In genomic region chr7:82044497-82045080, GRCh38 we compare ENCODE assay signal across 8 cellular contexts.
DNase-seq lines count a peak whose midpoint lies in the region; ATAC-seq, FAIRE-seq and TF ChIP-seq lines count a peak whose summit lies in the region.

No MANE protein-coding gene starts in this region.

- H3K9me3 ChIP-seq in HCT116 (ENCODE audit: control insufficient read depth in 1 of 2, insufficient read depth in 1 of 2, low read depth in 1 of 2, low read length in 2 of 2): no peaks in the 10 kb centered on the region

- H3K4me1 ChIP-seq in HCT116 (ENCODE audit: control insufficient read depth in 1 of 2, insufficient read depth in 2 of 2, low read length in 2 of 2) (peaks cover 5% of the 10 kb centered on the region in 2 experiments; a peak in 3 of 4 replicates), foreskin keratinocyte (peaks cover 5% of the 10 kb centered on the region)

- H3K9me2 ChIP-seq in HCT116 (ENCODE audit: insufficient read depth): no peaks in the 10 kb centered on the region

- peaks cover 5% of the 10 kb centered on the region for H3K36me3 Mint-ChIP-seq in natural killer cell treated with Interleukin-12 subunit alpha and Interleukin-12 subunit beta and Interleukin-15 and Interleukin-18, amount 100 ng/mL, for 72 hours

- H2AFZ ChIP-seq in HCT116 (ENCODE audit: low read depth, low read length, poor library complexity, severe bottlenecking): no peak overlapping the region

- RAD21 ChIA-PET in HCT116 (lab: Charles Lee; ENCODE audit: low non-redundant PET in 1 of 2, low total read pairs in 2 of 2, uncharacterized antibody in 2 of 2, unreplicated experiment in 2 of 2): no interaction called here

- BruUV-seq in HCT116 (replicated peaks; lab: Mats Ljungman, UMichigan): no TSS peak

- TF ChIP-seq CTCF in HCT116 (IDR thresholded peaks at IDR 0.05 in 2 of 3, conservative IDR thresholded peaks at IDR 0.05 in 1 of 3; ENCODE audit: borderline replicate concordance in 1 of 3, insufficient read depth in 1 of 3, low read depth in 2 of 3, low read length in 2 of 3) (peak; percentile 49 to 66 (median 50)), foreskin keratinocyte (conservative IDR thresholded peaks at IDR 0.05) (peak; percentile 89)

- peak; percentile 85 for TF ChIP-seq RAD21 in HCT116 (IDR thresholded peaks at IDR 0.05; ENCODE audit: low read depth)

- H3K9me3 Mint-ChIP-seq in natural killer cell treated with Interleukin-12 subunit alpha and Interleukin-12 subunit beta and Interleukin-15 and Interleukin-18, amount 100 ng/mL, for 72 hours: no peaks in the 10 kb centered on the region

- TF ChIP-seq POLR2A in HCT116 (IDR thresholded peaks at IDR 0.05; ENCODE audit: borderline replicate concordance, extremely low read depth, insufficient read depth, insufficient read length): no peak

- CTCF ChIA-PET in HCT116 (lab: Charles Lee): interaction anchor here (1.8 to 4.0 kb wide), 2 partner anchors 561 to 685 kb away, joined by 9 to 13 read pairs; no protein-coding TSS in a partner anchor

- H3K4me2 ChIP-seq in HCT116 (ENCODE audit: low read length): no peak overlapping the region

- intact Hi-C loops in HCT116 (cut with micrococcal nuclease) (loop anchor here (1.0 to 10.0 kb wide), 5 partner anchors 190 to 685 kb away; no protein-coding TSS in a partner anchor), sciatic nerve (cut with DNase I) (no loop called here)

- no peaks in the 10 kb centered on the region for H4K20me1 ChIP-seq in HCT116 (ENCODE audit: insufficient read depth)

- POLR2A ChIA-PET in HCT116 (lab: Charles Lee): no interaction called here

- H3K27me3 ChIP-seq in HCT116 (ENCODE audit: insufficient read depth, low read length) (no peaks in the 10 kb centered on the region), foreskin keratinocyte (no peaks in the 10 kb centered on the region)

- DNase-seq in HCT116 (ENCODE audit: low read depth, low spot score) (peak; percentile 23), NCI-H1417 (lab: John Stamatoyannopoulos, UW) (peak; percentile 58 to 88 (median 73)), SKM-1 treated with dmso at 0.1 percent for 144 hours (lab: John Stamatoyannopoulos, UW; ENCODE audit: unreplicated experiment) (peak; percentile 39), foreskin keratinocyte (no peak), sciatic nerve (ENCODE audit: low spot score) (no peak), GDM1 (lab: John Stamatoyannopoulos, UW) (no peak)
- DNase-seq in natural killer cell treated with Interleukin-12 subunit alpha and Interleukin-12 subunit beta and Interleukin-15 and Interleukin-18, amount 100 ng/mL, for 72 hours (ENCODE audit: low spot score): no peak

- H3K79me2 ChIP-seq in HCT116 (ENCODE audit: insufficient read depth, low read length): no peaks in the 10 kb centered on the region

- no peak overlapping the region for H3K27ac Mint-ChIP-seq in natural killer cell treated with Interleukin-12 subunit alpha and Interleukin-12 subunit beta and Interleukin-15 and Interleukin-18, amount 100 ng/mL, for 72 hours

- no peak overlapping the region for H3K4me3 ChIP-seq in HCT116 (replicated peaks in 1 of 2; ENCODE audit: low read depth in 1 of 2, low read length in 2 of 2)

- H3K9ac ChIP-seq in HCT116 (ENCODE audit: low read length): no peak overlapping the region

- no peak overlapping the region for H3K4me3 Mint-ChIP-seq in natural killer cell treated with Interleukin-12 subunit alpha and Interleukin-12 subunit beta and Interleukin-15 and Interleukin-18, amount 100 ng/mL, for 72 hours

- H3K27me3 Mint-ChIP-seq in natural killer cell treated with Interleukin-12 subunit alpha and Interleukin-12 subunit beta and Interleukin-15 and Interleukin-18, amount 100 ng/mL, for 72 hours: no peaks in the 10 kb centered on the region

- H3K27ac ChIP-seq in HCT116 (ENCODE audit: low read depth, low read length) (no peak overlapping the region), foreskin keratinocyte (no peak overlapping the region)

- H3K36me3 ChIP-seq in HCT116 (ENCODE audit: control insufficient read depth in 1 of 2, insufficient read depth in 2 of 2, low read length in 2 of 2): no peaks in the 10 kb centered on the region

- peak; percentile 98 for FAIRE-seq in G401.6 (lab: Jason Lieb, UNC)

- no peak for ATAC-seq in HCT116
- peak; percentile 61 for ATAC-seq in foreskin keratinocyte
- peak; percentile 63 for ATAC-seq in sciatic nerve
- no peak for ATAC-seq in natural killer cell treated with Interleukin-12 subunit alpha and Interleukin-12 subunit beta and Interleukin-15 and Interleukin-18, amount 100 ng/mL, for 72 hours

- no peaks in the 10 kb centered on the region for H3K4me1 Mint-ChIP-seq in natural killer cell treated with Interleukin-12 subunit alpha and Interleukin-12 subunit beta and Interleukin-15 and Interleukin-18, amount 100 ng/mL, for 72 hours (ENCODE audit: low read depth in 2 of 2)

TF ChIP-seq in HCT116, 20 proteins besides CTCF, POLR2A, EP300 and RAD21:
- no peak for TF ChIP-seq ELF1 (IDR thresholded peaks at IDR 0.05; ENCODE audit: borderline replicate concordance, low read depth)
- no peak for TF ChIP-seq JUND (IDR thresholded peaks at IDR 0.05)
- TF ChIP-seq REST (IDR thresholded peaks at IDR 0.05; ENCODE audit: low read depth): no peak
- no peak for TF ChIP-seq EZH2 (IDR thresholded peaks at IDR 0.05)
- TF ChIP-seq CEBPB (IDR thresholded peaks at IDR 0.05; ENCODE audit: low read depth): no peak
- TF ChIP-seq SRF (IDR thresholded peaks at IDR 0.05; ENCODE audit: low read depth): no peak
- no peak for TF ChIP-seq POLR2AphosphoS5 (IDR thresholded peaks at IDR 0.05; ENCODE audit: low read depth, low read length)
- TF ChIP-seq ZFX (IDR thresholded peaks at IDR 0.05): no peak
- no peak for TF ChIP-seq SIN3A (IDR thresholded peaks at IDR 0.05; ENCODE audit: low read depth)
- no peak for TF ChIP-seq FOSL1 (IDR thresholded peaks at IDR 0.05; ENCODE audit: low read depth)
- TF ChIP-seq SP1 (IDR thresholded peaks at IDR 0.05; ENCODE audit: low read depth): no peak
- no peak for TF ChIP-seq MAX (IDR thresholded peaks at IDR 0.05)
- no peak for TF ChIP-seq YY1 (IDR thresholded peaks at IDR 0.05; ENCODE audit: extremely low read depth, insufficient replicate concordance, low read depth, low read length)
- no peak for TF ChIP-seq EGR1 (IDR thresholded peaks at IDR 0.05; ENCODE audit: low read depth)

Comparison
In these comparisons a context has a peak if more than half of its experiments do, and no peak if none do; other contexts are left out.
1. ATAC-seq: peak in foreskin keratinocyte (single experiment) and sciatic nerve (single experiment); none in HCT116 (single experiment) and natural killer cell treated with Interleukin-12 subunit alpha and Interleukin-12 subunit beta and Interleukin-15 and Interleukin-18, amount 100 ng/mL, for 72 hours (0 of 2).
2. DNase-seq: peak in HCT116 (single experiment), NCI-H1417 (3 of 3) and SKM-1 treated with dmso at 0.1 percent for 144 hours (single experiment); none in foreskin keratinocyte (0 of 2), sciatic nerve (single experiment), GDM1 (single experiment) and natural killer cell treated with Interleukin-12 subunit alpha and Interleukin-12 subunit beta and Interleukin-15 and Interleukin-18, amount 100 ng/mL, for 72 hours (single experiment).